13 cellular contexts compared by ENCODE assay signal in genomic region chr9:127777368-127777960, GRCh38. TPM values are rescaled to one million over a fixed set of nuclear protein-coding genes. Genes with fewer than 3 reads are reported as not detected.
A peak's percentile ranks its signal among the peaks of the same experiment; 100 is the strongest.
DNase-seq lines count a peak whose midpoint lies in the region; ATAC-seq and TF ChIP-seq lines count a peak whose summit lies in the region.
"Had no signal": no experiment of that assay in that cellular context is flagged by ENCODE, and none has a peak within 500 bp of the region (broad histone marks: within the 10 kb centered on the region; RNA-seq: fewer than 3 reads in every experiment).

No MANE protein-coding gene starts in this region.

- no peak overlapping the region for H3K9ac ChIP-seq in mesenchymal stem cell (ENCODE audit: low read length)

- no peak overlapping the region for H3K4ac ChIP-seq in mesenchymal stem cell (ENCODE audit: low read depth in 1 of 2, low read length in 2 of 2)

- H3K36me3 ChIP-seq in heart left ventricle (peaks cover 0 to 14% (median 0%) of the 10 kb centered on the region in 9 donors), mesenchymal stem cell (ENCODE audit: control insufficient read depth in 1 of 2, insufficient read depth in 2 of 2, low read depth in 1 of 2, low read length in 2 of 2) (no peaks in the 10 kb centered on the region), urinary bladder (ENCODE audit: insufficient read depth) (no peaks in the 10 kb centered on the region), H7 (replicated peaks; ENCODE audit: control insufficient read depth, insufficient read depth, low read length) (no peaks in the 10 kb centered on the region)

- H3K27me3 Mint-ChIP-seq in activated CD8-positive, alpha-beta T cell treated with anti-CD3 and anti-CD28 coated beads for 36 hours: no peaks in the 10 kb centered on the region

- H3K18ac ChIP-seq in mesenchymal stem cell (ENCODE audit: low read depth in 1 of 2, low read length in 2 of 2): no peak overlapping the region

- peaks cover 35% of the 10 kb centered on the region for H3K4me1 Mint-ChIP-seq in activated CD8-positive, alpha-beta T cell treated with anti-CD3 and anti-CD28 coated beads for 36 hours (ENCODE audit: low read depth)

- no peak overlapping the region for H3K4me2 ChIP-seq in mesenchymal stem cell (ENCODE audit: low read length, poor library complexity, severe bottlenecking)
- H3K4me2 ChIP-seq: GM23338 had no signal

- H3K4me1 ChIP-seq in heart left ventricle (peaks cover 0 to 74% (median 20%) of the 10 kb centered on the region in 12 donors), right cardiac atrium (ENCODE audit: control insufficient read depth, insufficient read depth, low read length) (no peaks in the 10 kb centered on the region), mesenchymal stem cell (ENCODE audit: control insufficient read depth, insufficient read depth, low read depth, low read length) (no peaks in the 10 kb centered on the region), urinary bladder (ENCODE audit: insufficient read depth) (no peaks in the 10 kb centered on the region)

- TF ChIP-seq CTCF in heart left ventricle (IDR thresholded peaks at IDR 0.05): no peak
- no peak for TF ChIP-seq CTCF in activated CD8-positive, alpha-beta T cell treated with anti-CD3 and anti-CD28 coated beads for 36 hours (IDR thresholded peaks at IDR 0.05)

- intact Hi-C loops in heart left ventricle (cut with DNase I) (no loop called here), right cardiac atrium (cut with DNase I) (loop anchor here in 1 of 4 donors (5.0 kb wide), 1 partner anchor 40 kb away; the partner anchor contains the start of gene TOR2A)
- intact Hi-C loops in activated CD8-positive, alpha-beta T cell treated with anti-CD3 and anti-CD28 coated beads for 36 hours (cut with micrococcal nuclease): no loop called here

- peak overlapping the region; percentile 99 for H3K4me3 Mint-ChIP-seq in activated CD8-positive, alpha-beta T cell treated with anti-CD3 and anti-CD28 coated beads for 36 hours
- H3K4me3 Mint-ChIP-seq: GM23338, WTC11 had no signal

- CTCF ChIA-PET in activated CD8-positive, alpha-beta T cell treated with anti-CD3 and anti-CD28 coated beads for 36 hours (lab: Charles Lee): interaction anchor here (2.4 kb wide), 1 partner anchor 43 kb away, joined by 8 read pairs; the partner anchor contains the start of gene TOR2A

- peaks cover 30% of the 10 kb centered on the region for H3K36me3 Mint-ChIP-seq in activated CD8-positive, alpha-beta T cell treated with anti-CD3 and anti-CD28 coated beads for 36 hours (ENCODE audit: low read depth)
- H3K36me3 Mint-ChIP-seq: WTC11 had no signal

- WGBS in heart left ventricle, 4 donors: 66 to 79% (median 74%) methylated on average over 17 to 18 of the region's 18 CpGs
- 72% methylated on average over 18 of the region's 18 CpGs for WGBS in right cardiac atrium
- WGBS in mesenchymal stem cell: 88% methylated on average over 17 of the region's 18 CpGs
- WGBS in urinary bladder: 80% methylated on average over 18 of the region's 18 CpGs

- TF ChIP-seq POLR2A in heart left ventricle (IDR thresholded peaks at IDR 0.05): no peak

- no peaks in the 10 kb centered on the region for H3K27me3 ChIP-seq in heart left ventricle
- H3K27me3 ChIP-seq in right cardiac atrium (ENCODE audit: control insufficient read depth, insufficient read depth): no peaks in the 10 kb centered on the region
- peaks cover 14 to 19% of the 10 kb centered on the region in 2 experiments for H3K27me3 ChIP-seq in mesenchymal stem cell (ENCODE audit: control insufficient read depth in 1 of 2, insufficient read depth in 1 of 2, low read length in 2 of 2)
- no peaks in the 10 kb centered on the region for H3K27me3 ChIP-seq in H7 (ENCODE audit: control insufficient read depth, insufficient read depth, low read length)

- ATAC-seq in heart left ventricle (no peak), right cardiac atrium (no peak)
- ATAC-seq in activated CD8-positive, alpha-beta T cell treated with anti-CD3 and anti-CD28 coated beads for 36 hours: no peak

- H2BK15ac ChIP-seq in mesenchymal stem cell (ENCODE audit: low read depth, poor library complexity, severe bottlenecking): peak overlapping the region; percentile 15

- H3K23ac ChIP-seq in mesenchymal stem cell (ENCODE audit: low read length in 2 of 2): no peak overlapping the region

- no peaks in the 10 kb centered on the region for H3K79me1 ChIP-seq in mesenchymal stem cell (replicated peaks; ENCODE audit: low read length, poor library complexity, severe bottlenecking)

- H4K91ac ChIP-seq in mesenchymal stem cell (ENCODE audit: low read length): no peak overlapping the region

- H2BK5ac ChIP-seq in mesenchymal stem cell (ENCODE audit: low read depth, low read length, poor library complexity, severe bottlenecking): no peak overlapping the region

- H3K4me3 ChIP-seq in heart left ventricle (peak overlapping the region in 11 of 12 donors; percentile 6 to 63 (median 45)), right cardiac atrium (ENCODE audit: low read length) (no peak overlapping the region), mesenchymal stem cell (ENCODE audit: insufficient read depth in 1 of 2, low read depth in 1 of 2, low read length in 2 of 2) (no peak overlapping the region), urinary bladder (ENCODE audit: low read depth, low read length) (peak overlapping the region; percentile 14), H7 (ENCODE audit: insufficient read depth, low read depth, low read length) (no peak overlapping the region)
- H3K4me3 ChIP-seq: GM23338 had no signal

- no peak overlapping the region for H2AK5ac ChIP-seq in mesenchymal stem cell (ENCODE audit: low read length, severe bottlenecking)

- no peak overlapping the region for H2AFZ ChIP-seq in mesenchymal stem cell (ENCODE audit: low read depth, low read length)

- H3K9me3 ChIP-seq in heart left ventricle (no peaks in the 10 kb centered on the region), right cardiac atrium (ENCODE audit: control insufficient read depth, low read length) (no peaks in the 10 kb centered on the region), mesenchymal stem cell (ENCODE audit: control insufficient read depth, low read length) (no peaks in the 10 kb centered on the region)

- H3K14ac ChIP-seq in mesenchymal stem cell (ENCODE audit: low read length in 2 of 2): no peak overlapping the region

- DNase-seq in heart left ventricle (no peak), right cardiac atrium (no peak), mesenchymal stem cell (no peak), H7 (no peak), NCI-H1417 (lab: John Stamatoyannopoulos, UW) (no peak), DMS79 treated with DMSO at 0.1 percent for 48 hours (lab: John Stamatoyannopoulos, UW) (no peak)
- DNase-seq in activated CD8-positive, alpha-beta T cell treated with anti-CD3 and anti-CD28 coated beads for 36 hours: peak; percentile 45
- DNase-seq: amygdala; IMR-90; stimulated activated CD4-positive, alpha-beta T cell treated with anti-CD3 and anti-CD28 coated beads, Interleukin-12 subunit alpha, Interleukin-12 subunit beta, amount 100 ng/mL, for 4 hours had no signal

- no peak overlapping the region for H4K8ac ChIP-seq in mesenchymal stem cell (ENCODE audit: low read length)

- H2BK120ac ChIP-seq in mesenchymal stem cell (ENCODE audit: low read depth, low read length): no peak overlapping the region

- H2BK12ac ChIP-seq in mesenchymal stem cell (ENCODE audit: low read length in 2 of 2): no peak overlapping the region

- peak overlapping the region in 9 of 12 donors; percentile 43 to 94 (median 73) for H3K27ac ChIP-seq in heart left ventricle
- H3K27ac ChIP-seq in right cardiac atrium (ENCODE audit: low read length): no peak overlapping the region
- no peak overlapping the region for H3K27ac ChIP-seq in mesenchymal stem cell (ENCODE audit: low read length, poor library complexity, severe bottlenecking)
- no peak overlapping the region for H3K27ac ChIP-seq in urinary bladder (ENCODE audit: low read depth)

- H3K9me3 Mint-ChIP-seq in activated CD8-positive, alpha-beta T cell treated with anti-CD3 and anti-CD28 coated beads for 36 hours: no peaks in the 10 kb centered on the region
- H3K9me3 Mint-ChIP-seq: WTC11 had no signal

- H3K27ac Mint-ChIP-seq in activated CD8-positive, alpha-beta T cell treated with anti-CD3 and anti-CD28 coated beads for 36 hours: peak overlapping the region; percentile 99
- H3K27ac Mint-ChIP-seq: GM23338 had no signal

- POLR2A ChIA-PET in activated CD8-positive, alpha-beta T cell treated with anti-CD3 and anti-CD28 coated beads for 36 hours (lab: Charles Lee): interaction anchor here (0.5 to 3.7 kb wide), 7 partner anchors 8 to 326 kb away, joined by 3 to 35 read pairs (median 5); partner anchors contain the start of genes DPM2, LRSAM1, RPL12 and ST6GALNAC4

RNA-seq across cellular contexts. Expression of gene SH2D3C, which starts 1.0 kb away (rescaled TPM):
- total RNA-seq in heart left ventricle: 10 to 100 TPM; 13.7 to 38.9 (median 16.9) TPM
- polyA plus RNA-seq in heart left ventricle: 10 to 100 TPM; 21.1 to 24.8 TPM
- total RNA-seq in right cardiac atrium: 10 to 100 TPM in 3 of 4 donors, 1 to 10 TPM in 1; 9.4 to 15.5 (median 12.7) TPM
- polyA plus RNA-seq in right cardiac atrium: 17.4 TPM
- 10 to 100 TPM; 29.9 to 30.3 TPM for total RNA-seq in activated CD8-positive, alpha-beta T cell treated with anti-CD3 and anti-CD28 coated beads for 36 hours
- 0.57 TPM for polyA plus RNA-seq in mesenchymal stem cell (2013, experiment 1 of 2)
- 0.58 TPM for polyA plus RNA-seq in mesenchymal stem cell (2013, experiment 2 of 2)
- 11.6 TPM for total RNA-seq in urinary bladder
- polyA plus RNA-seq in urinary bladder: 16.6 TPM
- 0.26 and 0.42 TPM in 2 replicates for total RNA-seq in H7 (2014; rRNA removed; shearing (Covaris generic))

RNA-seq across cellular contexts. Expression of gene CDK9, which starts 8.4 kb away (rescaled TPM):
- total RNA-seq in heart left ventricle: 10 to 100 TPM; 35.6 to 60.3 (median 47.8) TPM
- polyA plus RNA-seq in heart left ventricle: 10 to 100 TPM; 26.2 to 30.4 TPM
- total RNA-seq in right cardiac atrium: 10 to 100 TPM; 49.0 to 62.5 (median 58.6) TPM
- 37.3 TPM for polyA plus RNA-seq in right cardiac atrium
- 10 to 100 TPM; 86.2 to 91.6 TPM for total RNA-seq in activated CD8-positive, alpha-beta T cell treated with anti-CD3 and anti-CD28 coated beads for 36 hours
- polyA plus RNA-seq in mesenchymal stem cell (2013, experiment 1 of 2): 44.3 TPM
- polyA plus RNA-seq in mesenchymal stem cell (2013, experiment 2 of 2): 43.0 TPM
- 30.1 TPM for total RNA-seq in urinary bladder
- 66.2 TPM for polyA plus RNA-seq in urinary bladder
- total RNA-seq in H7 (2014; rRNA removed; shearing (Covaris generic)): 51.5 and 56.6 TPM in 2 replicates

RNA-seq across cellular contexts. Expression of gene FPGS, which starts 25.2 kb away (rescaled TPM):
- total RNA-seq in heart left ventricle (10 to 100 TPM; 39.9 to 55.1 (median 41.5) TPM), right cardiac atrium (10 to 100 TPM; 34.1 to 53.1 (median 45.6) TPM), urinary bladder (18.6 TPM)
- polyA plus RNA-seq in heart left ventricle (10 to 100 TPM; 36.8 to 50.1 TPM), right cardiac atrium (30.1 TPM), urinary bladder (57.7 TPM)
- 10 to 100 TPM; 79.8 to 80.4 TPM for total RNA-seq in activated CD8-positive, alpha-beta T cell treated with anti-CD3 and anti-CD28 coated beads for 36 hours
- 31.6 TPM for polyA plus RNA-seq in mesenchymal stem cell (2013, experiment 1 of 2)
- 30.7 TPM for polyA plus RNA-seq in mesenchymal stem cell (2013, experiment 2 of 2)
- total RNA-seq in H7 (2014; rRNA removed; shearing (Covaris generic)): 84.9 and 92.2 TPM in 2 replicates

RNA-seq across cellular contexts. Expression of gene TOR2A, which starts 42.4 kb away (rescaled TPM):
- 1 to 10 TPM; 1.7 to 9.2 (median 3.3) TPM for total RNA-seq in heart left ventricle
- 1 to 10 TPM; 3.4 to 5.2 TPM for polyA plus RNA-seq in heart left ventricle
- total RNA-seq in right cardiac atrium: 1 to 10 TPM; 3.1 to 3.9 (median 3.5) TPM
- polyA plus RNA-seq in right cardiac atrium: 3.7 TPM
- total RNA-seq in activated CD8-positive, alpha-beta T cell treated with anti-CD3 and anti-CD28 coated beads for 36 hours: 10 to 100 TPM; 14.4 to 16.1 TPM
- polyA plus RNA-seq in mesenchymal stem cell (2013, experiment 1 of 2): 16.9 TPM
- polyA plus RNA-seq in mesenchymal stem cell (2013, experiment 2 of 2): 16.5 TPM
- 3.8 TPM for total RNA-seq in urinary bladder
- polyA plus RNA-seq in urinary bladder: 16.5 TPM
- 13.7 and 19.3 TPM in 2 replicates for total RNA-seq in H7 (2014; rRNA removed; shearing (Covaris generic))

Comparison
In these comparisons a context has a peak if more than half of its experiments do, and no peak if none do; other contexts are left out.
1. H3K27ac ChIP-seq: peak in heart left ventricle (9 of 12); none in right cardiac atrium (single experiment), mesenchymal stem cell (single experiment) and urinary bladder (single experiment).
2. H3K4me3 ChIP-seq: peak in heart left ventricle (11 of 12) and urinary bladder (single experiment); none in right cardiac atrium (single experiment), mesenchymal stem cell (0 of 2) and H7 (single experiment).